In genomic region chr6:134347916-134348805, GRCh38 we compare ENCODE assay signal across 10 cellular contexts. TPM values are rescaled to one million over a fixed set of nuclear protein-coding genes. Genes with fewer than 3 reads are reported as not detected.
DNase-seq lines count a peak whose midpoint lies in the region; ATAC-seq and TF ChIP-seq lines count a peak whose summit lies in the region.
"Had no signal": no experiment of that assay in that cellular context is flagged by ENCODE, and none has a peak within 500 bp of the region (broad histone marks: within the 10 kb centered on the region; RNA-seq: fewer than 3 reads in every experiment).

No MANE protein-coding gene starts in this region.

- H3K9ac ChIP-seq in skeletal muscle tissue (ENCODE audit: low read depth in 1 of 3, low read length in 3 of 3): peak overlapping the region; percentile 35 to 73 (median 41)

- no peaks in the 10 kb centered on the region for H3K9me3 ChIP-seq in skeletal muscle tissue (ENCODE audit: control insufficient read depth in 3 of 3, low read length in 3 of 3)

- no peak overlapping the region for H3K4me3 ChIP-seq in astrocyte of the cerebellum (ENCODE audit: low read depth, low read length)
- peak overlapping the region; percentile 36 to 60 (median 45) for H3K4me3 ChIP-seq in skeletal muscle tissue (ENCODE audit: low read length in 3 of 3)

- in situ Hi-C loops in astrocyte of the cerebellum (cut with HindIII; ENCODE audit: low sequenced_read_pairs): no loop called here

- peaks cover 29 to 37% (median 31%) of the 10 kb centered on the region in 3 donors for H3K4me1 ChIP-seq in skeletal muscle tissue (ENCODE audit: control insufficient read depth in 3 of 3, insufficient read depth in 3 of 3, low read length in 3 of 3)

- DNase-seq in H4 (ENCODE audit: low spot score) (peak; percentile 10), astrocyte of the cerebellum (ENCODE audit: low read depth) (peak; percentile 89), Right ventricle myocardium superior (peak; percentile 52), SW480 (ENCODE audit: low spot score) (no peak), NCI-H1048 (lab: John Stamatoyannopoulos, UW) (no peak), T-helper 1 cell (no peak), KG1 (lab: John Stamatoyannopoulos, UW) (no peak)
- DNase-seq: NCI-H1436 treated with DMSO at 0.1 percent for 48 hours, nephron progenitor cell had no signal

- no peak for TF ChIP-seq CTCF in astrocyte of the cerebellum (IDR thresholded peaks at IDR 0.05; ENCODE audit: low read depth, low read length, missing control alignments)

- peak; percentile 34 for ATAC-seq in Right ventricle myocardium superior (ENCODE audit: poor library complexity)

- peak overlapping the region; percentile 85 for H3K27ac ChIP-seq in skeletal muscle tissue (ENCODE audit: low read depth, low read length)

- intact Hi-C loops in Right ventricle myocardium superior (cut with DNase I): no loop called here

- H3K36me3 ChIP-seq in skeletal muscle tissue (ENCODE audit: control insufficient read depth in 3 of 3, insufficient read depth in 3 of 3, low read length in 3 of 3): no peaks in the 10 kb centered on the region

- H3K27me3 ChIP-seq in skeletal muscle tissue (ENCODE audit: control insufficient read depth in 3 of 3, insufficient read depth in 3 of 3, low read length in 3 of 3): no peaks in the 10 kb centered on the region

RNA-seq across cellular contexts. Expression of gene SGK1, which starts 30.2 kb away (rescaled TPM):
- 47.5 and 61.3 TPM in 2 replicates for total RNA-seq in H4 (2014; rRNA removed; shearing (Covaris generic))
- total RNA-seq in Right ventricle myocardium superior (23.6 TPM), skeletal muscle tissue (74.1 TPM)

Comparison
In these comparisons a context has a peak if more than half of its experiments do, and no peak if none do; other contexts are left out.
1. DNase-seq: peak in H4 (single experiment), astrocyte of the cerebellum (single experiment) and Right ventricle myocardium superior (single experiment); none in SW480 (single experiment), NCI-H1048 (single experiment), T-helper 1 cell (0 of 5) and KG1 (single experiment).